Comparison of ENCODE assay signal across 8 cellular contexts in the genomic region with DNA sequence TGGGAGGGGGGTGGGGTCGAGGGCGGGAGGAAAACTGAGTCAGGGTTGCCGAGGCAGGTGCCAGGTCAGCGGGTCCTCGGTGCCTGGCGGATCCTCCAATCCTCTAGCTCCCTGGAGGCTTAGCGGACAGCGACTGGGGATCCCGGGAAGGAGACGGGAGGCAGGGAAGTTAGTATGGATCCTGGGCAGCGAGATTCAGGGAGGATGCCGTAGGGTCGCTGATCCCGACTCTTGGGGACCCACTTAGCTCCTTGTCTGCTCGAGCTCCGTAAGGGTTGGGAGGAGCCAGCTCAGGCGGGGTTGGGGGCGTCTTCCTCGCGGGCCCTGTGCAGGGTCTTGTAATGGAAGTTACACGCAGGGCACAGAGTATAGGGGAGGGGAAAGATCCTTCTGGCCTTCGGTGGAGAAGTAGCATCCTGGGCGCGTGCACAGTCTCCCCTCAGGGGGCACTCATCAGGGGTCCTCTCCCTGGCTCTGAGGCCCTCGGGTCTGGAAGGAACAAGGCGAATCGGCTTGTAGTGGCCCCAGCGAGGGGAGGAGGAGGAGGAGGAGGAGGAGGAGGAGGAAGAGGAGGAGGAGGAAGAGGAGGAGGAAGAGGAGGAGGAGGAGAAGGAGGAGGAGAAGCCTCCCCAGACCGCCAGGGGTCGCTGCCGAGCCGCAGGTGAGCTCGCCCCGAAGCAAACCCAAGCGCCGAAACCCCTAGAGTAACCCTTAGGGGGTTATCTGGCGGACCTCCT. TPM values are rescaled to one million over a fixed set of nuclear protein-coding genes. Genes with fewer than 3 reads are reported as not detected.
DNase-seq lines count a peak whose midpoint lies in the region; ATAC-seq and TF ChIP-seq lines count a peak whose summit lies in the region.

No MANE protein-coding gene starts in this region.

- H3K27me3 ChIP-seq in endodermal cell (ENCODE audit: control insufficient read depth, insufficient read depth, low read length, poor library complexity, severe bottlenecking): peaks cover 47% of the 10 kb centered on the region
- peaks cover 7 to 15% of the 10 kb centered on the region in 2 donors for H3K27me3 ChIP-seq in naive thymus-derived CD4-positive, alpha-beta T cell (ENCODE audit: control insufficient read depth in 2 of 2, insufficient read depth in 2 of 2, low read length in 2 of 2)

- no peaks in the 10 kb centered on the region for H3K9me3 Mint-ChIP-seq in activated CD8-positive, alpha-beta memory T cell treated with anti-CD3 and anti-CD28 coated beads, Interleukin-2, amount 10 ng/mL, durations not matched to agents 7 days and 5 days (ENCODE audit: low read depth)
- no peaks in the 10 kb centered on the region for H3K9me3 Mint-ChIP-seq in endodermal cell
- H3K9me3 Mint-ChIP-seq in naive thymus-derived CD4-positive, alpha-beta T cell: no peaks in the 10 kb centered on the region
- H3K9me3 Mint-ChIP-seq in stimulated activated naive B cell treated with anti-CD40 and anti-IgM and Interleukin-4, amounts not matched to agents 10 μg/mL and 1 μg/mL and 100 μg/mL, for 72 hours: no peaks in the 10 kb centered on the region

- peaks cover 19% of the 10 kb centered on the region for H3K4me1 Mint-ChIP-seq in activated CD8-positive, alpha-beta memory T cell treated with anti-CD3 and anti-CD28 coated beads, Interleukin-2, amount 10 ng/mL, durations not matched to agents 7 days and 5 days
- H3K4me1 Mint-ChIP-seq in endodermal cell: peaks cover 5% of the 10 kb centered on the region
- H3K4me1 Mint-ChIP-seq in naive thymus-derived CD4-positive, alpha-beta T cell: peaks cover 12 to 25% (median 17%) of the 10 kb centered on the region in 7 donors
- peaks cover 16 to 33% of the 10 kb centered on the region in 2 donors for H3K4me1 Mint-ChIP-seq in stimulated activated naive B cell treated with anti-CD40 and anti-IgM and Interleukin-4, amounts not matched to agents 10 μg/mL and 1 μg/mL and 100 μg/mL, for 72 hours

- intact Hi-C loops in naive thymus-derived CD4-positive, alpha-beta T cell (cut with micrococcal nuclease): loop anchor here (1.0 to 5.0 kb wide), 8 partner anchors 8 to 325 kb away; a partner anchor contains a TSS

- TF ChIP-seq CTCF in GM13976 (IDR thresholded peaks at IDR 0.05; ENCODE audit: borderline replicate concordance, control extremely low read depth, extremely low read depth, insufficient read depth, missing control alignments) (peak; percentile 86), endodermal cell (conservative IDR thresholded peaks at IDR 0.05) (peak; percentile 85)

- in situ Hi-C loops in GM13976 (cut with MboI; ENCODE audit: low sequenced_read_pairs, unreplicated experiment): no loop called here

- H3K4me3 Mint-ChIP-seq in activated CD8-positive, alpha-beta memory T cell treated with anti-CD3 and anti-CD28 coated beads, Interleukin-2, amount 10 ng/mL, durations not matched to agents 7 days and 5 days: peak overlapping the region; percentile 70
- peak overlapping the region; percentile 68 for H3K4me3 Mint-ChIP-seq in endodermal cell
- peak overlapping the region; percentile 46 to 85 (median 76) for H3K4me3 Mint-ChIP-seq in naive thymus-derived CD4-positive, alpha-beta T cell
- H3K4me3 Mint-ChIP-seq in stimulated activated naive B cell treated with anti-CD40 and anti-IgM and Interleukin-4, amounts not matched to agents 10 μg/mL and 1 μg/mL and 100 μg/mL, for 72 hours: peak overlapping the region; percentile 78 to 83

- POLR2A ChIA-PET in naive thymus-derived CD4-positive, alpha-beta T cell (lab: Charles Lee): interaction anchor here (0.7 kb wide), 1 partner anchor 133 kb away, joined by 4 read pairs; no protein-coding TSS in a partner anchor

- H3K9me3 ChIP-seq in endodermal cell (ENCODE audit: control insufficient read depth, low read length): no peaks in the 10 kb centered on the region
- H3K9me3 ChIP-seq in naive thymus-derived CD4-positive, alpha-beta T cell (ENCODE audit: control insufficient read depth in 2 of 3, low read length in 3 of 3): no peaks in the 10 kb centered on the region

- H3K4me3 ChIP-seq in endodermal cell (ENCODE audit: low read length): peak overlapping the region; percentile 81
- H3K4me3 ChIP-seq in naive thymus-derived CD4-positive, alpha-beta T cell (ENCODE audit: low read length): peak overlapping the region; percentile 25

- WGBS in endodermal cell (ENCODE audit: insufficient coverage in 1 of 2, insufficient read length in 1 of 2), 2 experiments: 2 to 4% methylated on average over 12 to 34 of the region's 37 CpGs

- no peaks in the 10 kb centered on the region for H3K36me3 Mint-ChIP-seq in activated CD8-positive, alpha-beta memory T cell treated with anti-CD3 and anti-CD28 coated beads, Interleukin-2, amount 10 ng/mL, durations not matched to agents 7 days and 5 days
- H3K36me3 Mint-ChIP-seq in endodermal cell (ENCODE audit: low read depth): no peaks in the 10 kb centered on the region
- peaks cover 0 to 3% (median 0%) of the 10 kb centered on the region in 5 donors for H3K36me3 Mint-ChIP-seq in naive thymus-derived CD4-positive, alpha-beta T cell
- no peaks in the 10 kb centered on the region for H3K36me3 Mint-ChIP-seq in stimulated activated naive B cell treated with anti-CD40 and anti-IgM and Interleukin-4, amounts not matched to agents 10 μg/mL and 1 μg/mL and 100 μg/mL, for 72 hours

- H3K27ac ChIP-seq in endodermal cell (ENCODE audit: low read depth, low read length): no peak overlapping the region
- H3K27ac ChIP-seq in naive thymus-derived CD4-positive, alpha-beta T cell (ENCODE audit: low read depth, low read length): no peak overlapping the region

- DNase-seq in 8988T (peak; percentile 79), GM13976 (ENCODE audit: low spot score) (peak; percentile 84), NCI-H748 treated with DMSO at 0.1 percent for 48 hours (lab: John Stamatoyannopoulos, UW) (peak; percentile 13), endodermal cell (peak; percentile 91)
- peak; percentile 82 for DNase-seq in activated CD8-positive, alpha-beta memory T cell treated with anti-CD3 and anti-CD28 coated beads, Interleukin-2, amount 10 ng/mL, durations not matched to agents 7 days and 5 days
- peak; percentile 47 to 81 (median 69) for DNase-seq in naive thymus-derived CD4-positive, alpha-beta T cell
- DNase-seq in stimulated activated naive B cell treated with anti-CD40 and anti-IgM and Interleukin-4, amounts not matched to agents 10 μg/mL and 1 μg/mL and 100 μg/mL, for 72 hours: peak; percentile 48

- H3K4me1 ChIP-seq in endodermal cell (ENCODE audit: control insufficient read depth, insufficient read depth, low read length): no peaks in the 10 kb centered on the region
- H3K4me1 ChIP-seq in naive thymus-derived CD4-positive, alpha-beta T cell (ENCODE audit: control insufficient read depth in 2 of 2, insufficient read depth in 2 of 2, low read length in 2 of 2): peaks cover 0 to 6% of the 10 kb centered on the region in 2 donors

- no peaks in the 10 kb centered on the region for H3K36me3 ChIP-seq in endodermal cell (ENCODE audit: control insufficient read depth, insufficient read depth, low read length)
- H3K36me3 ChIP-seq in naive thymus-derived CD4-positive, alpha-beta T cell (ENCODE audit: control insufficient read depth in 2 of 3, insufficient read depth in 3 of 3, low read length in 3 of 3): no peaks in the 10 kb centered on the region

- ATAC-seq in activated CD8-positive, alpha-beta memory T cell treated with anti-CD3 and anti-CD28 coated beads, Interleukin-2, amount 10 ng/mL, durations not matched to agents 7 days and 5 days: peak; percentile 61
- ATAC-seq in naive thymus-derived CD4-positive, alpha-beta T cell: peak; percentile 66
- ATAC-seq in stimulated activated naive B cell treated with anti-CD40 and anti-IgM and Interleukin-4, amounts not matched to agents 10 μg/mL and 1 μg/mL and 100 μg/mL, for 72 hours (replicated peaks): peak; percentile 51 to 61
- ATAC-seq in HG03045 (IDR thresholded peaks at IDR 0.05; ENCODE audit: unreplicated experiment): no peak

- CTCF ChIA-PET in activated CD8-positive, alpha-beta memory T cell treated with anti-CD3 and anti-CD28 coated beads, Interleukin-2, amount 10 ng/mL, durations not matched to agents 7 days and 5 days (lab: Charles Lee): interaction anchor here (0.6 to 3.0 kb wide), 36 partner anchors 9 to 723 kb away, joined by 3 to 34 read pairs (median 4); a partner anchor contains a TSS
- CTCF ChIA-PET in naive thymus-derived CD4-positive, alpha-beta T cell (lab: Charles Lee): interaction anchor here (0.6 to 2.0 kb wide), 5 partner anchors 10 to 1282 kb away, joined by 3 to 9 read pairs (median 7); no protein-coding TSS in a partner anchor

- H3K27me3 Mint-ChIP-seq in activated CD8-positive, alpha-beta memory T cell treated with anti-CD3 and anti-CD28 coated beads, Interleukin-2, amount 10 ng/mL, durations not matched to agents 7 days and 5 days: peaks cover 46% of the 10 kb centered on the region
- peaks cover 49% of the 10 kb centered on the region for H3K27me3 Mint-ChIP-seq in endodermal cell (ENCODE audit: insufficient read depth)
- H3K27me3 Mint-ChIP-seq in naive thymus-derived CD4-positive, alpha-beta T cell: peaks cover 42 to 63% (median 47%) of the 10 kb centered on the region in 5 donors
- H3K27me3 Mint-ChIP-seq in stimulated activated naive B cell treated with anti-CD40 and anti-IgM and Interleukin-4, amounts not matched to agents 10 μg/mL and 1 μg/mL and 100 μg/mL, for 72 hours: peaks cover 58 to 68% of the 10 kb centered on the region in 2 donors

- H3K27ac Mint-ChIP-seq in activated CD8-positive, alpha-beta memory T cell treated with anti-CD3 and anti-CD28 coated beads, Interleukin-2, amount 10 ng/mL, durations not matched to agents 7 days and 5 days: no peak overlapping the region
- no peak overlapping the region for H3K27ac Mint-ChIP-seq in endodermal cell
- H3K27ac Mint-ChIP-seq in naive thymus-derived CD4-positive, alpha-beta T cell: no peak overlapping the region
- no peak overlapping the region for H3K27ac Mint-ChIP-seq in stimulated activated naive B cell treated with anti-CD40 and anti-IgM and Interleukin-4, amounts not matched to agents 10 μg/mL and 1 μg/mL and 100 μg/mL, for 72 hours

- no peak overlapping the region for H3K9ac ChIP-seq in endodermal cell (ENCODE audit: extremely low read depth, low read length, poor library complexity, severe bottlenecking)

RNA-seq across cellular contexts. Expression of a gene that starts 6.4 kb away (rescaled TPM):
- total RNA-seq in activated CD8-positive, alpha-beta memory T cell treated with anti-CD3 and anti-CD28 coated beads, Interleukin-2, amount 10 ng/mL, durations not matched to agents 7 days and 5 days: 1 to 10 TPM; 1.7 to 2.0 TPM
- total RNA-seq in endodermal cell: 10 to 100 TPM in 1 of 2 donors, 1 to 10 TPM in 1; 5.7 to 10.2 TPM
- 7.2 TPM for polyA plus RNA-seq in endodermal cell (2013, experiment 1 of 2)
- 7.4 TPM for polyA plus RNA-seq in endodermal cell (2013, experiment 2 of 2)
- not detected for total RNA-seq in naive thymus-derived CD4-positive, alpha-beta T cell
- not detected for polyA plus RNA-seq in naive thymus-derived CD4-positive, alpha-beta T cell

RNA-seq across cellular contexts. Expression of a gene that starts 13.9 kb away (rescaled TPM):
- under 1 TPM in 1 of 2 experiments, not detected in 1; 0.30 TPM for total RNA-seq in activated CD8-positive, alpha-beta memory T cell treated with anti-CD3 and anti-CD28 coated beads, Interleukin-2, amount 10 ng/mL, durations not matched to agents 7 days and 5 days
- under 1 TPM; 0.15 to 0.29 TPM for total RNA-seq in endodermal cell
- 0.32 TPM for polyA plus RNA-seq in endodermal cell (2013, experiment 1 of 2)
- polyA plus RNA-seq in endodermal cell (2013, experiment 2 of 2): 0.83 TPM
- total RNA-seq in naive thymus-derived CD4-positive, alpha-beta T cell: 10 to 100 TPM in 2 of 5 experiments, 1 to 10 TPM in 1, under 1 TPM in 2; 0.19 to 13.0 (median 1.9) TPM
- polyA plus RNA-seq in naive thymus-derived CD4-positive, alpha-beta T cell: not detected

RNA-seq across cellular contexts. Expression of a gene that starts 50.6 kb away (rescaled TPM):
- 10 to 100 TPM; 39.4 to 40.6 TPM for total RNA-seq in activated CD8-positive, alpha-beta memory T cell treated with anti-CD3 and anti-CD28 coated beads, Interleukin-2, amount 10 ng/mL, durations not matched to agents 7 days and 5 days
- total RNA-seq in endodermal cell: 10 to 100 TPM; 18.3 to 21.0 TPM
- 14.5 TPM for polyA plus RNA-seq in endodermal cell (2013, experiment 1 of 2)
- polyA plus RNA-seq in endodermal cell (2013, experiment 2 of 2): 12.8 TPM
- 10 to 100 TPM; 39.9 to 95.2 (median 53.8) TPM for total RNA-seq in naive thymus-derived CD4-positive, alpha-beta T cell
- polyA plus RNA-seq in naive thymus-derived CD4-positive, alpha-beta T cell: 10 to 100 TPM in 1 of 2 donors, 1 to 10 TPM in 1; 7.1 to 14.6 TPM

Comparison
In these comparisons a context has a peak if more than half of its experiments do, and no peak if none do; other contexts are left out.
1. DNase-seq: peak in every context shown above with its lines; median percentile 91 in endodermal cell; 84 in GM13976; 82 in activated CD8-positive, alpha-beta memory T cell treated with anti-CD3 and anti-CD28 coated beads, Interleukin-2, amount 10 ng/mL, durations not matched to agents 7 days and 5 days; 79 in 8988T; 69 in naive thymus-derived CD4-positive, alpha-beta T cell; 48 in stimulated activated naive B cell treated with anti-CD40 and anti-IgM and Interleukin-4, amounts not matched to agents 10 μg/mL and 1 μg/mL and 100 μg/mL, for 72 hours; 13 in NCI-H748 treated with DMSO at 0.1 percent for 48 hours.